20 cellular contexts compared by ENCODE assay signal in genomic region chr9:127314911-127315310, GRCh38. TPM values are rescaled to one million over a fixed set of nuclear protein-coding genes. Genes with fewer than 3 reads are reported as not detected.
DNase-seq lines count a peak whose midpoint lies in the region; ATAC-seq, FAIRE-seq and TF ChIP-seq lines count a peak whose summit lies in the region.
"Had no signal": no experiment of that assay in that cellular context is flagged by ENCODE, and none has a peak within 500 bp of the region (broad histone marks: within the 10 kb centered on the region; RNA-seq: fewer than 3 reads in every experiment).

No MANE protein-coding gene starts in this region.

- H3K4me2 ChIP-seq in astrocyte (ENCODE audit: low read length) = no peak overlapping the region
- no peak overlapping the region for H3K4me2 ChIP-seq in mesenchymal stem cell (ENCODE audit: low read length, poor library complexity, severe bottlenecking)
- H3K4me2 ChIP-seq: BLaER1 had no signal

- no peaks in the 10 kb centered on the region for H3K36me3 ChIP-seq in astrocyte (ENCODE audit: insufficient read depth, low read length)
- peaks cover 0 to 34% (median 3%) of the 10 kb centered on the region in 9 donors for H3K36me3 ChIP-seq in heart left ventricle
- peaks cover 19 to 36% (median 21%) of the 10 kb centered on the region in 3 donors for H3K36me3 ChIP-seq in tibial artery
- H3K36me3 ChIP-seq in mesenchymal stem cell (ENCODE audit: control insufficient read depth in 1 of 2, insufficient read depth in 2 of 2, low read depth in 1 of 2, low read length in 2 of 2) = peaks cover 0 to 3% of the 10 kb centered on the region in 2 experiments

- H3K4me3 ChIP-seq in astrocyte (ENCODE audit: insufficient read depth, low read depth, low read length) (no peak overlapping the region), heart left ventricle (no peak overlapping the region), tibial artery (no peak overlapping the region), mesenchymal stem cell (ENCODE audit: insufficient read depth in 1 of 2, low read depth in 1 of 2, low read length in 2 of 2) (no peak overlapping the region)
- H3K4me3 ChIP-seq: BLaER1 had no signal

- H2BK15ac ChIP-seq in mesenchymal stem cell (ENCODE audit: low read depth, poor library complexity, severe bottlenecking) = no peak overlapping the region

- H2BK120ac ChIP-seq in mesenchymal stem cell (ENCODE audit: low read depth, low read length) = no peak overlapping the region

- no peak overlapping the region for H2BK12ac ChIP-seq in mesenchymal stem cell (ENCODE audit: low read length in 2 of 2)

- no peak overlapping the region for H3K14ac ChIP-seq in mesenchymal stem cell (ENCODE audit: low read length in 2 of 2)

- no peak overlapping the region for H3K27ac Mint-ChIP-seq in astrocyte (ENCODE audit: unreplicated experiment)
- H3K27ac Mint-ChIP-seq: CD4-positive, alpha-beta memory T cell had no signal

- no peaks in the 10 kb centered on the region for H3K9me3 ChIP-seq in astrocyte (ENCODE audit: insufficient read depth, low read depth, low read length)
- H3K9me3 ChIP-seq in heart left ventricle = no peaks in the 10 kb centered on the region
- H3K9me3 ChIP-seq in tibial artery = no peaks in the 10 kb centered on the region
- H3K9me3 ChIP-seq in mesenchymal stem cell (ENCODE audit: control insufficient read depth, low read length) = no peaks in the 10 kb centered on the region
- H3K9me3 ChIP-seq: BLaER1 had no signal

- no peaks in the 10 kb centered on the region for H3K9me3 Mint-ChIP-seq in astrocyte (ENCODE audit: unreplicated experiment)
- H3K9me3 Mint-ChIP-seq: CD14-positive monocyte; CD4-positive, alpha-beta memory T cell had no signal

- H4K20me1 ChIP-seq in astrocyte (ENCODE audit: insufficient read depth, low read length) = no peaks in the 10 kb centered on the region
- H4K20me1 ChIP-seq: BLaER1 had no signal

- H4K91ac ChIP-seq in mesenchymal stem cell (ENCODE audit: low read length) = no peak overlapping the region

- peaks cover 17% of the 10 kb centered on the region for H3K4me1 ChIP-seq in astrocyte (ENCODE audit: insufficient read depth, low read length)
- peaks cover 0 to 59% (median 32%) of the 10 kb centered on the region in 12 donors for H3K4me1 ChIP-seq in heart left ventricle
- H3K4me1 ChIP-seq in tibial artery = peaks cover 0 to 70% (median 34%) of the 10 kb centered on the region in 4 donors
- H3K4me1 ChIP-seq in mesenchymal stem cell (ENCODE audit: control insufficient read depth, insufficient read depth, low read depth, low read length) = no peaks in the 10 kb centered on the region
- H3K4me1 ChIP-seq: BLaER1 had no signal

- no peak for DNase-seq in astrocyte (ENCODE audit: low read depth)
- peak in 1 of 5 donors; percentile 50 for DNase-seq in heart left ventricle
- DNase-seq in left ventricle myocardium superior = no peak
- no peak for DNase-seq in tibial artery
- DNase-seq in mesenchymal stem cell = no peak
- DNase-seq in NCI-H2196 treated with DMSO at 0.1 percent for 48 hours (lab: John Stamatoyannopoulos, UW; ENCODE audit: unreplicated experiment) = no peak
- DNase-seq: 8988T; CD4-positive, alpha-beta memory T cell; DMS153; DMS79; GDM1; GOT3; H7 had no signal

- no peak overlapping the region for H2AFZ ChIP-seq in astrocyte (ENCODE audit: low read depth, low read length)
- no peak overlapping the region for H2AFZ ChIP-seq in mesenchymal stem cell (ENCODE audit: low read depth, low read length)

- peak overlapping the region; percentile 34 for H3K4me3 Mint-ChIP-seq in astrocyte (ENCODE audit: unreplicated experiment)
- H3K4me3 Mint-ChIP-seq: CD14-positive monocyte; CD4-positive, alpha-beta memory T cell had no signal

- peaks cover 6% of the 10 kb centered on the region for H3K4me1 Mint-ChIP-seq in astrocyte (ENCODE audit: low read depth, unreplicated experiment)
- H3K4me1 Mint-ChIP-seq: CD4-positive, alpha-beta memory T cell had no signal

- H4K8ac ChIP-seq in mesenchymal stem cell (ENCODE audit: low read length) = no peak overlapping the region

- no peak overlapping the region for H3K27ac ChIP-seq in astrocyte (ENCODE audit: low read depth, low read length)
- H3K27ac ChIP-seq in heart left ventricle = peak overlapping the region in 11 of 12 donors; percentile 11 to 87 (median 59)
- peak overlapping the region; percentile 26 to 75 for H3K27ac ChIP-seq in tibial artery
- H3K27ac ChIP-seq in mesenchymal stem cell (ENCODE audit: low read length, poor library complexity, severe bottlenecking) = no peak overlapping the region
- H3K27ac ChIP-seq: BLaER1 had no signal

- H3K27me3 Mint-ChIP-seq in astrocyte (ENCODE audit: low read depth, unreplicated experiment) = no peaks in the 10 kb centered on the region
- H3K27me3 Mint-ChIP-seq: CD4-positive, alpha-beta memory T cell had no signal

- ATAC-seq in heart left ventricle (peak; percentile 58 to 76 (median 66)), left ventricle myocardium superior (peak; percentile 69), GM19397 (IDR thresholded peaks at IDR 0.05; ENCODE audit: unreplicated experiment) (no peak)
- ATAC-seq: HCT116, HepG2 had no signal

- H3K27me3 ChIP-seq in astrocyte (ENCODE audit: insufficient read depth, low read length) = no peaks in the 10 kb centered on the region
- H3K27me3 ChIP-seq in heart left ventricle = no peaks in the 10 kb centered on the region
- no peaks in the 10 kb centered on the region for H3K27me3 ChIP-seq in tibial artery
- H3K27me3 ChIP-seq in mesenchymal stem cell (ENCODE audit: control insufficient read depth in 1 of 2, insufficient read depth in 1 of 2, low read length in 2 of 2) = peaks cover 0 to 40% of the 10 kb centered on the region in 2 experiments
- H3K27me3 ChIP-seq: BLaER1 had no signal

- H3K18ac ChIP-seq in mesenchymal stem cell (ENCODE audit: low read depth in 1 of 2, low read length in 2 of 2) = no peak overlapping the region

- no peak for TF ChIP-seq POLR2A in heart left ventricle (IDR thresholded peaks at IDR 0.05)

- H3K4ac ChIP-seq in mesenchymal stem cell (ENCODE audit: low read depth in 1 of 2, low read length in 2 of 2) = no peak overlapping the region

- no peak overlapping the region for H3K9ac ChIP-seq in astrocyte (ENCODE audit: low read length)
- H3K9ac ChIP-seq in mesenchymal stem cell (ENCODE audit: low read length) = no peak overlapping the region
- H3K9ac ChIP-seq: BLaER1 had no signal

- peaks cover 7% of the 10 kb centered on the region for H3K36me3 Mint-ChIP-seq in astrocyte (ENCODE audit: low read depth, unreplicated experiment)
- H3K36me3 Mint-ChIP-seq: CD4-positive, alpha-beta memory T cell had no signal

- H3K79me2 ChIP-seq in astrocyte (ENCODE audit: insufficient read depth, low read length) = no peaks in the 10 kb centered on the region

- no peak for FAIRE-seq in astrocyte (lab: Jason Lieb, UNC)
- FAIRE-seq: GM12892, GM18507, HepG2 had no signal

- H3K79me1 ChIP-seq in mesenchymal stem cell (replicated peaks; ENCODE audit: low read length, poor library complexity, severe bottlenecking) = no peaks in the 10 kb centered on the region

- no peak overlapping the region for H2AK5ac ChIP-seq in mesenchymal stem cell (ENCODE audit: low read length, severe bottlenecking)

- H2BK5ac ChIP-seq in mesenchymal stem cell (ENCODE audit: low read depth, low read length, poor library complexity, severe bottlenecking) = no peak overlapping the region

- 65 to 78% (median 73%) methylated on average over 2 of the region's 2 CpGs for WGBS in heart left ventricle, 4 donors
- 97% methylated on average over 2 of the region's 2 CpGs for WGBS in mesenchymal stem cell

- H3K23ac ChIP-seq in mesenchymal stem cell (ENCODE audit: low read length in 2 of 2) = no peak overlapping the region

- intact Hi-C loops in heart left ventricle (cut with DNase I) = loop anchor here in 7 of 10 donors (5.0 to 10.0 kb wide), 7 partner anchors 32 to 90 kb away; partner anchors contain the start of genes SLC2A8 (in 3 of the 7) and GARNL3 (in 1 of the 7)
- intact Hi-C loops in left ventricle myocardium superior (cut with micrococcal nuclease) = no loop called here
- intact Hi-C loops in tibial artery (cut with DNase I; ENCODE audit: low total_unique reads) = no loop called here

- TF ChIP-seq CTCF in astrocyte (IDR thresholded peaks at IDR 0.05; ENCODE audit: insufficient read depth, low read depth, low read length) = no peak
- TF ChIP-seq CTCF in heart left ventricle (IDR thresholded peaks at IDR 0.05) = no peak
- TF ChIP-seq CTCF in tibial artery (IDR thresholded peaks at IDR 0.05) = no peak

RNA-seq across cellular contexts. Expression of gene GARNL3, which starts 50.3 kb away (rescaled TPM):
- total RNA-seq in astrocyte = 4.5 and 5.4 TPM in 2 replicates
- 10 to 100 TPM; 11.9 to 60.4 (median 26.0) TPM for total RNA-seq in heart left ventricle
- polyA plus RNA-seq in heart left ventricle = 10 to 100 TPM in 1 of 2 donors, 1 to 10 TPM in 1; 7.1 to 14.9 TPM
- 17.3 TPM for total RNA-seq in left ventricle myocardium superior
- polyA plus RNA-seq in mesenchymal stem cell (2013, experiment 1 of 2) = 1.2 TPM
- polyA plus RNA-seq in mesenchymal stem cell (2013, experiment 2 of 2) = 0.64 TPM

Comparison
In these comparisons a context has a peak if more than half of its experiments do, and no peak if none do; other contexts are left out.
1. intact Hi-C loops: an anchor here in heart left ventricle (5.0 to 10.0 kb wide); none called in left ventricle myocardium superior and tibial artery.
2. H3K27ac ChIP-seq: peak in heart left ventricle (11 of 12) and tibial artery (2 of 2); none in astrocyte (single experiment) and mesenchymal stem cell (single experiment).